ENCODE assay signal across 23 cellular contexts in the genomic region with DNA sequence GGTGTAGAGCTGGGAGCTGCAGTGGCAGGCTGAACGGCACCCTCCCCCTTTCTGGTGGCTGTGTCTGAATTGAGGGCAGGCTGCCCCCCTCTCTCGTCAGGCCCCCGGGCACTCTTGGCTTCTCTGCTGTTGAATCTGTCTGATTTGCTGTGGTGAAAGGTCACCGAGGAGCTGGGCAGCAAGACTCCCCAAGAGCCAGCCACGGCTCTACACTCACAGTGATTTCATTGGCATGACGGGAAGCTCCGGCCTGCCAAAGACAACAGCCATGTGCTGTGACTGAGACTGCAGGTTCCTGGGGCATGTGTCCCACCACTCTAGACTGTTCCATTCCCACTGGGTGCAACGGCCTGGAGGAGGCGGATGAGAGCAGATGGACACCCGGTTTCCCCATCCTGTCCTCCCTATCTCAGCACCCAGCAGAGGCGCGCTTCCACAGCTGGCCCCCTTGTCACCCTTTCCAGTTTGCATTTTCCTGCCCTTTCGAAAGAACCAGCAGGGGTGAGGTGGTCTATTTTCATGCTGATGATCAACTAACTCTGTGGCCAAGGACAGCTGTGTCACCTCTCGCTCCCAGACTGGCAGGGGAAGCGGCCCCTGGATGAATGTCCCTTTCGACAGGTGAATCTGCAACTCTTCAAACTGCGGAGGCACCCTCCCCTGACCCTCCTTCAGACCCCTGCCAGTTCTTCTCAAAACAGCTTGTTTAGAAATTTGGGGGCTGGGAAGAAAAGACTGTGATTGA. TPM values are rescaled to one million over a fixed set of nuclear protein-coding genes. Genes with fewer than 3 reads are reported as not detected.
DNase-seq lines count a peak whose midpoint lies in the region; ATAC-seq and TF ChIP-seq lines count a peak whose summit lies in the region.
"Had no signal": no experiment of that assay in that cellular context is flagged by ENCODE, and none has a peak within 500 bp of the region (broad histone marks: within the 10 kb centered on the region; RNA-seq: fewer than 3 reads in every experiment).

No MANE protein-coding gene starts in this region.

- peak overlapping the region; percentile 78 for H3K4me3 ChIP-seq in AG04449 (ENCODE audit: low read depth, low read length)
- H3K4me3 ChIP-seq: BLaER1 treated with 17β-estradiol and CSF1 and Interleukin-3, amounts not matched to agents 10 nM and 100 nM had no signal

- DNase-seq in AG04449 (ENCODE audit: low read depth, low spot score) (no peak), M059J (ENCODE audit: low read depth) (peak; percentile 47), chondrocyte (ENCODE audit: low spot score) (no peak), retina (peak; percentile 50), occipital lobe (lab: John Stamatoyannopoulos, UW) (no peak)
- no peak for DNase-seq in stimulated activated naive B cell treated with anti-CD40 and anti-IgM and Interleukin-4, amounts not matched to agents 10 μg/mL and 1 μg/mL and 100 μg/mL, for 72 hours
- no peak for DNase-seq in stimulated activated naive CD4-positive, alpha-beta T cell (lab: John Stamatoyannopoulos, UW)
- DNase-seq: activated T-cell treated with anti-CD3 and anti-CD28 coated beads, Interleukin-2, amount 50 U/mL, for 1 hour; caudate nucleus; EL; heart right ventricle; MV-4-11; NCI-H1694; stimulated activated CD4-positive, alpha-beta T cell treated with anti-CD3 and anti-CD28 coated beads, Interleukin-2, amount 100 ng/mL, for 48 hours; stimulated activated naive CD4-positive, alpha-beta T cell treated with Interleukin-2 at 50 U/mL for 16 hours; trophoblast cell had no signal

- H3K27me3 Mint-ChIP-seq in chondrocyte (ENCODE audit: low read depth) = no peaks in the 10 kb centered on the region
- H3K27me3 Mint-ChIP-seq in stimulated activated naive B cell treated with anti-CD40 and anti-IgM and Interleukin-4, amounts not matched to agents 10 μg/mL and 1 μg/mL and 100 μg/mL, for 72 hours = peaks cover 44 to 51% of the 10 kb centered on the region in 2 donors

- peaks cover 55% of the 10 kb centered on the region for H3K4me1 Mint-ChIP-seq in chondrocyte (ENCODE audit: low read depth)
- H3K4me1 Mint-ChIP-seq in stimulated activated naive B cell treated with anti-CD40 and anti-IgM and Interleukin-4, amounts not matched to agents 10 μg/mL and 1 μg/mL and 100 μg/mL, for 72 hours = peaks cover 6 to 8% of the 10 kb centered on the region in 2 donors

- no peak for ATAC-seq in stimulated activated naive B cell treated with anti-CD40 and anti-IgM and Interleukin-4, amounts not matched to agents 10 μg/mL and 1 μg/mL and 100 μg/mL, for 72 hours (replicated peaks)
- ATAC-seq in HG03439 (IDR thresholded peaks at IDR 0.05; ENCODE audit: unreplicated experiment) = no peak
- ATAC-seq: left lobe of liver had no signal

- no peak for TF ChIP-seq CTCF in AG04449 (IDR thresholded peaks at IDR 0.05; ENCODE audit: insufficient read depth, low read length, missing control alignments)
- no peak for TF ChIP-seq CTCF in chondrocyte (IDR thresholded peaks at IDR 0.05)

- H3K4me3 Mint-ChIP-seq in chondrocyte (ENCODE audit: unreplicated experiment) = peak overlapping the region; percentile 54
- H3K4me3 Mint-ChIP-seq in stimulated activated naive B cell treated with anti-CD40 and anti-IgM and Interleukin-4, amounts not matched to agents 10 μg/mL and 1 μg/mL and 100 μg/mL, for 72 hours = no peak overlapping the region
- H3K4me3 Mint-ChIP-seq: natural killer cell treated with Interleukin-12 subunit alpha and Interleukin-12 subunit beta and Interleukin-15 and Interleukin-18, amount 100 ng/mL, for 72 hours had no signal

- POLR2A ChIA-PET in AG04449 (lab: Yijun Ruan, JAX) = interaction anchor here (4.5 kb wide), 1 partner anchor 138 kb away, joined by 26 read pairs; the partner anchor contains the start of gene STX16

- CTCF ChIA-PET in AG04449 (lab: Yijun Ruan, JAX) = interaction anchor here (1.2 to 2.2 kb wide), 5 partner anchors 10 to 276 kb away, joined by 3 to 8 read pairs (median 3); partner anchors contain the start of gene STX16

- H3K9me3 Mint-ChIP-seq in chondrocyte (ENCODE audit: low read depth) = no peaks in the 10 kb centered on the region
- no peaks in the 10 kb centered on the region for H3K9me3 Mint-ChIP-seq in stimulated activated naive B cell treated with anti-CD40 and anti-IgM and Interleukin-4, amounts not matched to agents 10 μg/mL and 1 μg/mL and 100 μg/mL, for 72 hours
- H3K9me3 Mint-ChIP-seq: mesothelial cell of epicardium; natural killer cell treated with Interleukin-12 subunit alpha and Interleukin-12 subunit beta and Interleukin-15 and Interleukin-18, amount 100 ng/mL, for 72 hours had no signal

- peak overlapping the region; percentile 82 for H3K27ac Mint-ChIP-seq in chondrocyte (ENCODE audit: unreplicated experiment)
- H3K27ac Mint-ChIP-seq in stimulated activated naive B cell treated with anti-CD40 and anti-IgM and Interleukin-4, amounts not matched to agents 10 μg/mL and 1 μg/mL and 100 μg/mL, for 72 hours = no peak overlapping the region
- H3K27ac Mint-ChIP-seq: mesothelial cell of epicardium; natural killer cell treated with Interleukin-12 subunit alpha and Interleukin-12 subunit beta and Interleukin-15 and Interleukin-18, amount 100 ng/mL, for 72 hours had no signal

- H3K36me3 Mint-ChIP-seq in chondrocyte (ENCODE audit: low read depth) = no peaks in the 10 kb centered on the region
- no peaks in the 10 kb centered on the region for H3K36me3 Mint-ChIP-seq in stimulated activated naive B cell treated with anti-CD40 and anti-IgM and Interleukin-4, amounts not matched to agents 10 μg/mL and 1 μg/mL and 100 μg/mL, for 72 hours
- H3K36me3 Mint-ChIP-seq: mesothelial cell of epicardium; natural killer cell treated with Interleukin-12 subunit alpha and Interleukin-12 subunit beta and Interleukin-15 and Interleukin-18, amount 100 ng/mL, for 72 hours had no signal

RNA-seq across cellular contexts. Expression of gene APCDD1L, which starts 2.2 kb away (rescaled TPM):
- total RNA-seq in M059J (2014; rRNA removed; shearing (Covaris generic)) = 14.2 and 24.2 TPM in 2 replicates
- total RNA-seq in chondrocyte (20.7 to 26.3 TPM (median 22.5 TPM) in 3 replicates), occipital lobe (not detected)
- total RNA-seq: A673; dermis microvascular lymphatic vessel endothelial cell; mesothelial cell of epicardium; natural killer cell treated with Interleukin-12 subunit alpha and Interleukin-12 subunit beta and Interleukin-15 and Interleukin-18, amount 100 ng/mL, for 72 hours had no signal

Comparison
In these comparisons a context has a peak if more than half of its experiments do, and no peak if none do; other contexts are left out.
1. DNase-seq: peak in M059J (single experiment) and retina (single experiment); none in AG04449 (single experiment), chondrocyte (single experiment), stimulated activated naive B cell treated with anti-CD40 and anti-IgM and Interleukin-4, amounts not matched to agents 10 μg/mL and 1 μg/mL and 100 μg/mL, for 72 hours (single experiment), occipital lobe (single experiment) and stimulated activated naive CD4-positive, alpha-beta T cell (0 of 6).
2. RNA of gene APCDD1L, which starts 2.2 kb away (total RNA-seq): 14.2 to 24.2 TPM in M059J and 20.7 to 26.3 TPM in chondrocyte; not detected in occipital lobe (single experiment); every median in the first group is over 10 times any median in the second.